ENCODE assay signal across 2 cellular contexts in the genomic region with DNA sequence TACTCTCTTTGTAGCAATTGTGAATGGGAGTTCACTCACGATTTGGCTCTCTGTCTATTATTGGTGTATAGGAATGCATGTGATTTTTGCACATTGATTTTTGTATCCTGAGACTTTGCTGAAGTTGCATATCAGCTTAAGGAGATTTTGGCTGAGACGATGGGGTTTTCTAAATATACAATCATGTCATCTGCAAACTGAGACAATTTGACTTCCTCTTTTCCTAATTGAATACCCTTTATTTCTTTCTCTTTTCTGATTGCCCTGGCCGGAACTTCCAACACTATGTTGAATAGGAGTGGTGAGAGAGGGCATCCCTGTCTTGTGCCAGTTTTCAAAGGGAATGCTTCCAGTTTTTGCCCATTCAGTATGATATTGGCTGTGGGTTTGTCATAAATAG.
TF ChIP-seq lines count a peak whose summit lies in the region.

No MANE protein-coding gene starts in this region.

TF ChIP-seq in GM12891, 5 proteins besides CTCF, POLR2A, EP300 and RAD21:
- peak; percentile 56 for TF ChIP-seq SPI1 (IDR thresholded peaks at IDR 0.05; ENCODE audit: low read depth, low read length)

TF ChIP-seq in GM12878, 131 proteins besides CTCF, POLR2A, EP300 and RAD21:
- TF ChIP-seq SPI1 (IDR thresholded peaks at IDR 0.05; ENCODE audit: borderline replicate concordance, insufficient read depth, low read depth, low read length), result peak; percentile 63
